In the genomic region with DNA sequence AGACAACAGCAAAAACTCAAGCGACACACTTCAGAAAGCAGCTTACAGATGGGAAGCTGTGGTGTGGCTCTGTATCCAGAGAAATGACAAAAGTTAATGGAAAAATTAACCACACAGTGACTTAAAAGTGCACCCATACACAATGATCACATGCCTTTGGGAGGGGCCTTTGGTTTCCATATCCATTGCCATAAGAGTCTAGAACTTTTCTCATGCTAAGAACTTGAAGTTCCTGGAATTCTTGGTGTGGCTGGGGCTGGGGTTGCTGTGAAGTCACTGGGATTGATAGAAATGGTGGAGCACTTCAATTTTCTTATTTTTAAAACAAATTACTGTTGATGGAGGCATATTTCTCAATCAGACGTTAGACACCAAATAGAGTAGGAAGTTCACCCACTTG, we compare ENCODE assay signal across 29 cellular contexts.
"Had no signal": no experiment of that assay in that cellular context is flagged by ENCODE, and none has a peak within 500 bp of the region (broad histone marks: within the 10 kb centered on the region; RNA-seq: fewer than 3 reads in every experiment).

No MANE protein-coding gene starts in this region.

- H3K4me1 Mint-ChIP-seq: activated naive CD4-positive, alpha-beta T cell treated with anti-CD3 and anti-CD28 coated beads, Interleukin-2, amount 50 U/mL, for 24 hours; activated naive CD8-positive, alpha-beta T cell treated with anti-CD3 and anti-CD28 coated beads for 36 hours; activated naive CD8-positive, alpha-beta T cell treated with anti-CD3 and anti-CD28 coated beads, Interleukin-2, amount 50 U/mL, for 24 hours had no signal

- H3K4me1 ChIP-seq: adrenal gland, body of pancreas, esophagus squamous epithelium, gastroesophageal sphincter, heart right ventricle had no signal

- H3K27me3 ChIP-seq: body of pancreas had no signal

- H3K4me3 ChIP-seq: adrenal gland, body of pancreas, esophagus squamous epithelium, gastroesophageal sphincter, heart right ventricle had no signal

- H3K27ac Mint-ChIP-seq: activated CD8-positive, alpha-beta T cell treated with anti-CD3 and anti-CD28 coated beads for 36 hours; activated naive CD4-positive, alpha-beta T cell treated with anti-CD3 and anti-CD28 coated beads for 36 hours; activated naive CD4-positive, alpha-beta T cell treated with anti-CD3 and anti-CD28 coated beads, Interleukin-2, amount 50 U/mL, for 24 hours; activated naive CD8-positive, alpha-beta T cell treated with anti-CD3 and anti-CD28 coated beads for 36 hours; activated naive CD8-positive, alpha-beta T cell treated with anti-CD3 and anti-CD28 coated beads, Interleukin-2, amount 50 U/mL, for 24 hours; activated T-helper 1 cell treated with anti-CD3 and anti-CD28 coated beads, Interleukin-12 subunit alpha, Interleukin-12 subunit beta, Interleukin-2, Interleukin-4 antibody, amounts not matched to agents 30 ng/mL and 10 ng/mL and 1 ng/mL, durations not matched to agents 14 hours and 24 hours and 36 hours; activated T-helper 2 cell treated with anti-CD3 and anti-CD28 coated beads, Interferon-gamma antibody, Interleukin-2, Interleukin-4, amounts not matched to agents 10 μg/mL and 5 μg/mL and 100 μg/mL, durations not matched to agents 14 hours and 24 hours and 36 hours had no signal

- H3K36me3 ChIP-seq: adrenal gland, esophagus squamous epithelium, gastroesophageal sphincter, heart right ventricle had no signal

- ATAC-seq: activated CD8-positive, alpha-beta T cell treated with anti-CD3 and anti-CD28 coated beads for 36 hours; activated naive CD8-positive, alpha-beta T cell treated with anti-CD3 and anti-CD28 coated beads, Interleukin-2, amount 50 U/mL, for 24 hours; body of pancreas; gastroesophageal sphincter; heart right ventricle had no signal

- H3K27ac ChIP-seq: adrenal gland, body of pancreas, epithelial cell of prostate, esophagus squamous epithelium, gastroesophageal sphincter, heart right ventricle had no signal

- H3K4me3 Mint-ChIP-seq: activated CD8-positive, alpha-beta T cell treated with anti-CD3 and anti-CD28 coated beads for 36 hours; activated naive CD4-positive, alpha-beta T cell treated with anti-CD3 and anti-CD28 coated beads for 36 hours; activated naive CD4-positive, alpha-beta T cell treated with anti-CD3 and anti-CD28 coated beads, Interleukin-2, amount 50 U/mL, for 24 hours; activated naive CD8-positive, alpha-beta T cell treated with anti-CD3 and anti-CD28 coated beads for 36 hours; activated naive CD8-positive, alpha-beta T cell treated with anti-CD3 and anti-CD28 coated beads, Interleukin-2, amount 50 U/mL, for 24 hours; activated T-helper 1 cell treated with anti-CD3 and anti-CD28 coated beads, Interleukin-12 subunit alpha, Interleukin-12 subunit beta, Interleukin-2, Interleukin-4 antibody, amounts not matched to agents 30 ng/mL and 10 ng/mL and 1 ng/mL, durations not matched to agents 14 hours and 24 hours and 36 hours had no signal

- DNase-seq: activated CD4-positive, alpha-beta T cell treated with anti-CD3 and anti-CD28 coated beads for 1 hour; activated CD4-positive, alpha-beta T cell treated with anti-CD3 and anti-CD28 coated beads for 48 hours; activated CD4-positive, alpha-beta T cell treated with anti-CD3 and anti-CD28 coated beads, Interleukin-2, amount 50 U/mL, for 1 hour; activated CD4-positive, alpha-beta T cell treated with anti-CD3 and anti-CD28 coated beads, Interleukin-2, amount 50 U/mL, for 48 hours; activated CD8-positive, alpha-beta memory T cell treated with anti-CD3 and anti-CD28 coated beads for 24 hours; activated CD8-positive, alpha-beta T cell treated with anti-CD3 and anti-CD28 coated beads for 36 hours; activated effector memory CD4-positive, alpha-beta T cell treated with anti-CD3 and anti-CD28 coated beads, Interleukin-2, amount 50 U/mL, for 16 hours; activated naive CD4-positive, alpha-beta T cell treated with anti-CD3 and anti-CD28 coated beads for 36 hours; activated naive CD8-positive, alpha-beta T cell treated with anti-CD3 and anti-CD28 coated beads for 36 hours; activated naive CD8-positive, alpha-beta T cell treated with anti-CD3 and anti-CD28 coated beads, Interleukin-2, amount 50 U/mL, for 24 hours; activated T-cell treated with anti-CD3 and anti-CD28 coated beads, Interleukin-2, amount 50 U/mL, for 1 hour; activated T-cell treated with anti-CD3 and anti-CD28 coated beads, Interleukin-2, amount 50 U/mL, for 48 hours; adrenal gland; amygdala; aorta; body of pancreas; caudate nucleus; cortex of kidney; dermis blood vessel endothelial cell; effector CD8-positive, alpha-beta T cell; esophagus squamous epithelium; foreskin melanocyte; heart right ventricle; T-helper 2 cell had no signal

- H3K9me3 Mint-ChIP-seq: activated CD8-positive, alpha-beta T cell treated with anti-CD3 and anti-CD28 coated beads for 36 hours; activated naive CD4-positive, alpha-beta T cell treated with anti-CD3 and anti-CD28 coated beads for 36 hours; activated naive CD4-positive, alpha-beta T cell treated with anti-CD3 and anti-CD28 coated beads, Interleukin-2, amount 50 U/mL, for 24 hours; activated naive CD8-positive, alpha-beta T cell treated with anti-CD3 and anti-CD28 coated beads for 36 hours; activated naive CD8-positive, alpha-beta T cell treated with anti-CD3 and anti-CD28 coated beads, Interleukin-2, amount 50 U/mL, for 24 hours; activated T-helper 1 cell treated with anti-CD3 and anti-CD28 coated beads, Interleukin-12 subunit alpha, Interleukin-12 subunit beta, Interleukin-2, Interleukin-4 antibody, amounts not matched to agents 30 ng/mL and 10 ng/mL and 1 ng/mL, durations not matched to agents 14 hours and 24 hours and 36 hours; activated T-helper 2 cell treated with anti-CD3 and anti-CD28 coated beads, Interferon-gamma antibody, Interleukin-2, Interleukin-4, amounts not matched to agents 10 μg/mL and 5 μg/mL and 100 μg/mL, durations not matched to agents 14 hours and 24 hours and 36 hours had no signal

- H3K27me3 Mint-ChIP-seq: activated CD8-positive, alpha-beta T cell treated with anti-CD3 and anti-CD28 coated beads for 36 hours had no signal

- H3K9me3 ChIP-seq: adrenal gland, body of pancreas, esophagus squamous epithelium, gastroesophageal sphincter, heart right ventricle had no signal

- H3K36me3 Mint-ChIP-seq: activated naive CD4-positive, alpha-beta T cell treated with anti-CD3 and anti-CD28 coated beads, Interleukin-2, amount 50 U/mL, for 24 hours; activated naive CD8-positive, alpha-beta T cell treated with anti-CD3 and anti-CD28 coated beads for 36 hours had no signal
